27 cellular contexts compared by ENCODE assay signal in the genomic region with DNA sequence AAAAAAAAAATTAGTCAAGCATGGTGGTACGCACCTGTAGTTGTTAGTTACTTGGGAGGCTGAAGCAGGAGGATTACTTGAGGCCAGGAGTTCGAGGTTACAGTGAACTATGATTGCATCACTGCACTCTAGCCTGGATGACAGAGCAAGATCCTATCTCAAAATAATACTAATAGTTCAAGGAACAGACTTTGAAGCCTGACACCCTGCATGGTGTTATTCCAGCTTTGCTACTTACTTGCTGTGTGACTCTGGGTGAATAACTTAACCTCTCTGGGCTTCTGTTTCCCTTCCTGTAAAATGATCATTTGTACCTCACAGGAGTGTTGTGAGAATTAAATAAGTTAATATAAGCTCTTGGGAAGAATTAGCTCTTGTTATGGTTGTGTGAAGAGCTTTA.
"Had no signal": no experiment of that assay in that cellular context is flagged by ENCODE, and none has a peak within 500 bp of the region (broad histone marks: within the 10 kb centered on the region; RNA-seq: fewer than 3 reads in every experiment).

No MANE protein-coding gene starts in this region.

- H3K27ac Mint-ChIP-seq: mesothelial cell of epicardium; stimulated activated effector memory CD8-positive, alpha-beta T cell treated with anti-CD3 and anti-CD28 coated beads, Interleukin-12 subunit alpha, Interleukin-12 subunit beta, amount 100 ng/mL, for 72 hours had no signal

- H3K4me3 Mint-ChIP-seq: effector memory CD8-positive, alpha-beta T cell; immature natural killer cell; mesothelial cell of epicardium; naive thymus-derived CD4-positive, alpha-beta T cell; nephron progenitor cell; stimulated activated effector memory CD8-positive, alpha-beta T cell treated with anti-CD3 and anti-CD28 coated beads, Interleukin-12 subunit alpha, Interleukin-12 subunit beta, amount 100 ng/mL, for 72 hours had no signal

- ATAC-seq: effector memory CD8-positive, alpha-beta T cell; left colon; lower lobe of right lung; mucosa of descending colon; naive thymus-derived CD4-positive, alpha-beta T cell; stimulated activated effector memory CD8-positive, alpha-beta T cell treated with anti-CD3 and anti-CD28 coated beads, Interleukin-12 subunit alpha, Interleukin-12 subunit beta, amount 100 ng/mL, for 72 hours; stimulated activated naive CD8-positive, alpha-beta T cell treated with anti-CD3 and anti-CD28 coated beads, Interleukin-15, Interleukin-2, amounts not matched to agents 100 U/mL and 50 U/mL, for 24 hours; upper lobe of right lung had no signal

- H3K27me3 ChIP-seq: right atrium auricular region, sigmoid colon, testis, upper lobe of right lung, uterus had no signal

- H3K4me3 ChIP-seq: left ventricle myocardium inferior, lower lobe of right lung, mucosa of descending colon, prostate gland, right atrium auricular region, sigmoid colon, testis, tibial artery, upper lobe of right lung, uterus had no signal

- H3K36me3 Mint-ChIP-seq: immature natural killer cell; mesothelial cell of epicardium; naive thymus-derived CD4-positive, alpha-beta T cell had no signal

- H3K9me3 ChIP-seq: left ventricle myocardium inferior, lower lobe of right lung, mucosa of descending colon, prostate gland, right atrium auricular region, sigmoid colon, testis, tibial artery, upper lobe of right lung, uterus had no signal

- FAIRE-seq: endometrium, frontal cortex had no signal

- H3K9me3 Mint-ChIP-seq: effector memory CD8-positive, alpha-beta T cell; immature natural killer cell; mesothelial cell of epicardium; nephron progenitor cell; stimulated activated effector memory CD8-positive, alpha-beta T cell treated with anti-CD3 and anti-CD28 coated beads, Interleukin-12 subunit alpha, Interleukin-12 subunit beta, amount 100 ng/mL, for 72 hours had no signal

- H3K36me3 ChIP-seq: left ventricle myocardium inferior, lower lobe of right lung, prostate gland, right atrium auricular region, sigmoid colon, tibial artery, upper lobe of right lung, uterus had no signal

- DNase-seq: cortex of kidney; effector memory CD8-positive, alpha-beta T cell; hypothalamus; immature natural killer cell; kidney glomerular epithelial cell; left colon; left ventricle myocardium inferior; lower lobe of right lung; mucosa of descending colon; naive thymus-derived CD4-positive, alpha-beta T cell; nucleus accumbens; sigmoid colon; stimulated activated CD4-positive, alpha-beta T cell treated with anti-CD3 and anti-CD28 coated beads, Interleukin-2, amount 100 ng/mL, for 24 hours; stimulated activated CD4-positive, alpha-beta T cell treated with anti-CD3 and anti-CD28 coated beads, Interleukin-4, amount 100 ng/mL, for 24 hours; stimulated activated naive CD8-positive, alpha-beta T cell treated with anti-CD3 and anti-CD28 coated beads, Interleukin-15, Interleukin-2, amounts not matched to agents 100 U/mL and 50 U/mL, for 24 hours; substantia nigra; testis; tibial artery; upper lobe of right lung; uterus had no signal

- H3K27ac ChIP-seq: left ventricle myocardium inferior, lower lobe of right lung, prostate gland, right atrium auricular region, sigmoid colon, testis, tibial artery, upper lobe of right lung, uterus had no signal
